In genomic region chr7:98990356-98990755, GRCh38 we compare ENCODE assay signal across 11 cellular contexts.
"Had no signal": no experiment of that assay in that cellular context is flagged by ENCODE, and none has a peak within 500 bp of the region (broad histone marks: within the 10 kb centered on the region; RNA-seq: fewer than 3 reads in every experiment).

No MANE protein-coding gene starts in this region.

- DNase-seq: activated CD4-positive, alpha-beta T cell treated with anti-CD3 and anti-CD28 coated beads, Interleukin-2, amount 50 U/mL, for 1 hour; activated gamma-delta T cell treated with Interleukin-2 at 50 U/mL for 16 hours; activated T-cell treated with anti-CD3 and anti-CD28 coated beads, Interleukin-2, amount 50 U/mL, for 72 hours; body of pancreas; left colon; mesendoderm; natural killer cell; stimulated activated naive B cell treated with anti-CD40 and anti-IgM and Interleukin-4, amounts not matched to agents 10 μg/mL and 1 μg/mL and 100 μg/mL, for 72 hours; T1000 had no signal

- ATAC-seq: activated naive CD4-positive, alpha-beta T cell treated with anti-CD3 and anti-CD28 coated beads, Interleukin-2, amount 50 U/mL, for 72 hours; activated T-cell treated with anti-CD3 and anti-CD28 coated beads, Interleukin-2, amount 50 U/mL, for 72 hours; body of pancreas; left colon; natural killer cell; stimulated activated naive B cell treated with anti-CD40 and anti-IgM and Interleukin-4, amounts not matched to agents 10 μg/mL and 1 μg/mL and 100 μg/mL, for 72 hours had no signal

- FAIRE-seq: colon had no signal
